ENCODE assay signal across 1 cellular context in the genomic region with DNA sequence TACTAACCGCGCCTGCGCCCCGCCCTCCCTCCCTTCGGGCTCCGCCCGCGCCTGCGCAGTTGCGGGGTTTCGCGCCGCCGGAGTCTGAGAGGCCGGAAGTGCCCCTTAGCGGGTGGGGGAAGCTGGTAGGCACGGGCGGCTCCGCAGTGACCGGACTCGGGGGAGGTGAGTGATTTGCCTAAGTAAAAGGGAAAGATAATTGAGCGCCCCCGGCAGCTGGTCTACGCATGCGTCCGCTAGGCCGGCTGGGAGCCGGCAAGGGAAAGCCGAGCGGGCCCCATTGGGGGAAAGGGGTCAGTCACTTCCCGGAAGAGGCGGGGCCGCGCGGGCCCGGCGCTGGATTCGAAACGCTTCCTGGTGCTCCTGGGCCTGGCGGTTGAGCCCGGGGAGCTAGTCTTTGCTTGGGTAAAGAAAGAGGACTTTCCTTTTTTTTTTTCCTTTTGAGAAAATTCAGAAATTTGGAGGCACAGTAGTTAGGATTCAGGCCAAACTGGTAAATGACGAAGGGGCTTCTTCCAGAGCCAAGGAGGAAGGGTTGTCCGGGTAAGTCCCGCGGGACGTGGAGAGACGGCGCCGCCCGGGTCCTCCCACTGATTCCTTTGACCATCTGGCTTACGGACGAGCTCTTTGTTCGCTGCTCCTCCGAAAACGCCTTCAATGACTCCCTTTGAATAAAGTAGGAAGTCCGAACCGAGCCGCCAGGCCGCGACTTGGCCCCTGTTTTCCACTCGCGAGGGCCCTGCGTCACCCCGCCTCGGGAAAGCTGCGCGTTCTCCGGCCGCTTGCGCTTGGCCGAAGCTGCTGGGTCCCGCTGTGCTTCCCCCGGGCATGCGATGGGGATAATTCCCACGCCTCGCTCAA.
TF ChIP-seq lines count a peak whose summit lies in the region.

A gene with protein sequence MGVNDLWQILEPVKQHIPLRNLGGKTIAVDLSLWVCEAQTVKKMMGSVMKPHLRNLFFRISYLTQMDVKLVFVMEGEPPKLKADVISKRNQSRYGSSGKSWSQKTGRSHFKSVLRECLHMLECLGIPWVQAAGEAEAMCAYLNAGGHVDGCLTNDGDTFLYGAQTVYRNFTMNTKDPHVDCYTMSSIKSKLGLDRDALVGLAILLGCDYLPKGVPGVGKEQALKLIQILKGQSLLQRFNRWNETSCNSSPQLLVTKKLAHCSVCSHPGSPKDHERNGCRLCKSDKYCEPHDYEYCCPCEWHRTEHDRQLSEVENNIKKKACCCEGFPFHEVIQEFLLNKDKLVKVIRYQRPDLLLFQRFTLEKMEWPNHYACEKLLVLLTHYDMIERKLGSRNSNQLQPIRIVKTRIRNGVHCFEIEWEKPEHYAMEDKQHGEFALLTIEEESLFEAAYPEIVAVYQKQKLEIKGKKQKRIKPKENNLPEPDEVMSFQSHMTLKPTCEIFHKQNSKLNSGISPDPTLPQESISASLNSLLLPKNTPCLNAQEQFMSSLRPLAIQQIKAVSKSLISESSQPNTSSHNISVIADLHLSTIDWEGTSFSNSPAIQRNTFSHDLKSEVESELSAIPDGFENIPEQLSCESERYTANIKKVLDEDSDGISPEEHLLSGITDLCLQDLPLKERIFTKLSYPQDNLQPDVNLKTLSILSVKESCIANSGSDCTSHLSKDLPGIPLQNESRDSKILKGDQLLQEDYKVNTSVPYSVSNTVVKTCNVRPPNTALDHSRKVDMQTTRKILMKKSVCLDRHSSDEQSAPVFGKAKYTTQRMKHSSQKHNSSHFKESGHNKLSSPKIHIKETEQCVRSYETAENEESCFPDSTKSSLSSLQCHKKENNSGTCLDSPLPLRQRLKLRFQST (plus strand): TSS at position 336 of the 861 bp plus-strand sequence. CDS start 5,806 bp downstream, outside the sequence.
SMC6 (minus strand) TSS at position 8 of the 861 bp plus-strand sequence. CDS start 7,864 bp downstream, outside the sequence.

TF ChIP-seq in H1, 55 proteins besides CTCF, POLR2A, EP300 and RAD21 (continued from another document):
- peak; percentile 64 to 65; a peak in 2 of 4 replicates for TF ChIP-seq SIN3A (conservative IDR thresholded peaks at IDR 0.05 in 1 of 2, IDR thresholded peaks at IDR 0.05 in 1 of 2; ENCODE audit: low read depth in 1 of 2, low read length in 2 of 2)
